Comparison of ENCODE assay signal across 28 cellular contexts in the genomic region with DNA sequence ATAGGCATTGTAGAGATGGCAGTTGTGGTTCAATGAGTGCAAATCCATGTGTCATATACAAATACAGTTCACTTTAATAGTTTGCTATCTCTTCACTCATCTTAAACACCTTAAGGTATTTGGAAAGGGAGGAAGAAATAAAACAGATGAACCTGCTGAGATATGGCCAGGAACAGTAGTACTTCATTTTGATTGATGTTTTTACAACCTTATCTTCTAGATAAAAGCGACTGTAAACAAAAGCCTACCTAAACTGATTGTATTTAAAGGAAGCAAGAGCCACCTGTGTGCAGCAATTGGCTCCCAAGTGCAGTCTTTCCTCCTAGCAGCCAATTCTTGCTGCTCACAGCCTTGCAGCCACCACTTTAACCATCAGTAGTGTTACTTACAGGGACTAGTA.
DNase-seq lines count a peak whose midpoint lies in the region; ATAC-seq and TF ChIP-seq lines count a peak whose summit lies in the region.
"Had no signal": no experiment of that assay in that cellular context is flagged by ENCODE, and none has a peak within 500 bp of the region (broad histone marks: within the 10 kb centered on the region; RNA-seq: fewer than 3 reads in every experiment).

No MANE protein-coding gene starts in this region.

- H3K4me1 Mint-ChIP-seq in type B pancreatic cell (ENCODE audit: unreplicated experiment) (peaks cover 22% of the 10 kb centered on the region), osteocyte (ENCODE audit: unreplicated experiment) (peaks cover 19% of the 10 kb centered on the region), MCF 10A (ENCODE audit: insufficient read depth, unreplicated experiment) (no peaks in the 10 kb centered on the region)
- H3K4me1 Mint-ChIP-seq in effector memory CD8-positive, alpha-beta T cell (ENCODE audit: low read depth in 2 of 2) = no peaks in the 10 kb centered on the region
- H3K4me1 Mint-ChIP-seq: activated CD4-positive, alpha-beta T cell treated with anti-CD3 and anti-CD28 coated beads, Interleukin-2, amount 10 ng/mL, durations not matched to agents 7 days and 5 days; CD4-positive, CD25-positive, alpha-beta regulatory T cell; T-cell had no signal

- H3K4me3 ChIP-seq in Panc1 (ENCODE audit: low read depth in 2 of 2, low read length in 2 of 2) = no peak overlapping the region
- H3K4me3 ChIP-seq: ascending aorta, coronary artery, right atrium auricular region had no signal

- peak overlapping the region; percentile 12; the same call in 1 of the 2 replicates for H3K27ac ChIP-seq in Panc1 (ENCODE audit: low read length)
- H3K27ac ChIP-seq: ascending aorta, coronary artery, epithelial cell of prostate, KMS-11, parathyroid adenoma, right atrium auricular region had no signal

- no peaks in the 10 kb centered on the region for H3K27me3 ChIP-seq in Panc1 (ENCODE audit: control insufficient read depth, insufficient read depth, low read length)
- H3K27me3 ChIP-seq: ascending aorta, right atrium auricular region had no signal

- H3K36me3 Mint-ChIP-seq in type B pancreatic cell = peaks cover 20% of the 10 kb centered on the region
- H3K36me3 Mint-ChIP-seq in osteocyte (ENCODE audit: unreplicated experiment) = peaks cover 11% of the 10 kb centered on the region
- H3K36me3 Mint-ChIP-seq in effector memory CD8-positive, alpha-beta T cell (ENCODE audit: insufficient read depth) = no peaks in the 10 kb centered on the region
- no peaks in the 10 kb centered on the region for H3K36me3 Mint-ChIP-seq in MCF 10A (ENCODE audit: insufficient read depth, unreplicated experiment)

- H3K27ac Mint-ChIP-seq in type B pancreatic cell (no peak overlapping the region), osteocyte (ENCODE audit: unreplicated experiment) (no peak overlapping the region), MCF 10A (ENCODE audit: low read depth, unreplicated experiment) (no peak overlapping the region)
- H3K27ac Mint-ChIP-seq in effector memory CD8-positive, alpha-beta T cell = no peak overlapping the region
- H3K27ac Mint-ChIP-seq: activated CD4-positive, alpha-beta T cell treated with anti-CD3 and anti-CD28 coated beads, Interleukin-2, amount 10 ng/mL, durations not matched to agents 7 days and 5 days; activated naive CD8-positive, alpha-beta T cell; CD4-positive, CD25-positive, alpha-beta regulatory T cell; T-cell; WTC11 had no signal

- H3K27me3 Mint-ChIP-seq in type B pancreatic cell = peaks cover 3% of the 10 kb centered on the region
- no peaks in the 10 kb centered on the region for H3K27me3 Mint-ChIP-seq in osteocyte (ENCODE audit: unreplicated experiment)
- H3K27me3 Mint-ChIP-seq in effector memory CD8-positive, alpha-beta T cell = no peaks in the 10 kb centered on the region
- no peaks in the 10 kb centered on the region for H3K27me3 Mint-ChIP-seq in MCF 10A (ENCODE audit: insufficient read depth, unreplicated experiment)
- H3K27me3 Mint-ChIP-seq: activated CD4-positive, alpha-beta T cell treated with anti-CD3 and anti-CD28 coated beads, Interleukin-2, amount 10 ng/mL, durations not matched to agents 7 days and 5 days; activated naive CD8-positive, alpha-beta T cell; CD4-positive, CD25-positive, alpha-beta regulatory T cell; T-cell had no signal

- peaks cover 3% of the 10 kb centered on the region; the same call in 1 of the 2 replicates for H3K4me1 ChIP-seq in Panc1 (ENCODE audit: control insufficient read depth, insufficient read depth, low read length)
- H3K4me1 ChIP-seq: parathyroid adenoma, right atrium auricular region had no signal

- H3K4me3 Mint-ChIP-seq in type B pancreatic cell (peak overlapping the region; percentile 32), osteocyte (ENCODE audit: unreplicated experiment) (no peak overlapping the region), MCF 10A (ENCODE audit: unreplicated experiment) (no peak overlapping the region)
- no peak overlapping the region for H3K4me3 Mint-ChIP-seq in effector memory CD8-positive, alpha-beta T cell
- H3K4me3 Mint-ChIP-seq: activated CD4-positive, alpha-beta T cell treated with anti-CD3 and anti-CD28 coated beads, Interleukin-2, amount 10 ng/mL, durations not matched to agents 7 days and 5 days; activated naive CD8-positive, alpha-beta T cell; CD4-positive, CD25-positive, alpha-beta regulatory T cell; T-cell; WTC11 had no signal

- ATAC-seq in Panc1 = peak; percentile 60; the same call in 1 of the 2 replicates
- ATAC-seq in effector memory CD8-positive, alpha-beta T cell (replicated peaks) = no peak
- ATAC-seq: left cardiac atrium, T-cell, WTC11 had no signal

- H3K36me3 ChIP-seq in Panc1 (ENCODE audit: control insufficient read depth, insufficient read depth, low read length) = no peaks in the 10 kb centered on the region
- H3K36me3 ChIP-seq: ascending aorta, right atrium auricular region had no signal

- BruUV-seq in Panc1 (replicated peaks; lab: Mats Ljungman, UMichigan) (no TSS peak), MCF 10A (replicated peaks; lab: Mats Ljungman, UMichigan) (no TSS peak)

- in situ Hi-C loops in Panc1 (cut with HindIII; ENCODE audit: low pct_unique_long_range_greater_than_20kb, low sequenced_read_pairs) = no loop called here

- no peaks in the 10 kb centered on the region for H3K9me3 ChIP-seq in Panc1 (ENCODE audit: control insufficient read depth, insufficient read depth, low read depth, low read length)
- H3K9me3 ChIP-seq: ascending aorta, right atrium auricular region had no signal

- H3K9me3 Mint-ChIP-seq in type B pancreatic cell (no peaks in the 10 kb centered on the region), osteocyte (ENCODE audit: unreplicated experiment) (no peaks in the 10 kb centered on the region), MCF 10A (ENCODE audit: unreplicated experiment) (no peaks in the 10 kb centered on the region)
- no peaks in the 10 kb centered on the region for H3K9me3 Mint-ChIP-seq in effector memory CD8-positive, alpha-beta T cell
- H3K9me3 Mint-ChIP-seq: activated CD4-positive, alpha-beta T cell treated with anti-CD3 and anti-CD28 coated beads, Interleukin-2, amount 10 ng/mL, durations not matched to agents 7 days and 5 days had no signal

- DNase-seq in NCI-H748 (lab: John Stamatoyannopoulos, UW; ENCODE audit: unreplicated experiment) (peak; percentile 27), NCI-H748 treated with DMSO at 0.1 percent for 48 hours (lab: John Stamatoyannopoulos, UW) (no peak), LoVo (ENCODE audit: low spot score) (peak; percentile 9), Panc1 (ENCODE audit: low read depth, low spot score) (no peak), type B pancreatic cell (ENCODE audit: extremely low spot score, unreplicated experiment) (no peak), osteocyte (ENCODE audit: extremely low spot score, unreplicated experiment) (no peak), MCF 10A (ENCODE audit: unreplicated experiment) (no peak)
- DNase-seq in effector memory CD8-positive, alpha-beta T cell = no peak
- DNase-seq: activated CD4-positive, alpha-beta T cell treated with anti-CD3 and anti-CD28 coated beads, Interleukin-2, amount 10 ng/mL, durations not matched to agents 7 days and 5 days; activated effector memory CD4-positive, alpha-beta T cell treated with anti-CD3 and anti-CD28 coated beads, Interleukin-2, amount 50 U/mL, for 16 hours; activated T-cell treated with anti-CD3 and anti-CD28 coated beads, Interleukin-2, amount 50 U/mL, for 1 hour; CD4-positive, CD25-positive, alpha-beta regulatory T cell; effector CD8-positive, alpha-beta T cell; hippocampal formation; left cardiac atrium; NCI-H187 treated with DMSO at 0.1 percent for 48 hours; NCI-H524; stimulated activated CD4-positive, alpha-beta T cell treated with anti-CD3 and anti-CD28 coated beads, Interleukin-1b, Interleukin-23, amount 100 ng/mL, for 48 hours; stimulated activated naive CD4-positive, alpha-beta T cell treated with Interleukin-2 at 50 U/mL for 16 hours; T-cell had no signal

- TF ChIP-seq CTCF in Panc1 (IDR thresholded peaks at IDR 0.05) = no peak
- no peak for TF ChIP-seq CTCF in type B pancreatic cell (conservative IDR thresholded peaks at IDR 0.05)
- no peak for TF ChIP-seq CTCF in osteocyte (IDR thresholded peaks at IDR 0.05)
- TF ChIP-seq CTCF in MCF 10A (IDR thresholded peaks at IDR 0.05; ENCODE audit: unreplicated experiment) = no peak

- POLR2A ChIA-PET in Panc1 (lab: Charles Lee) (interaction anchor here (0.6 kb wide), 1 partner anchor 196 kb away, joined by 3 read pairs; no protein-coding TSS in a partner anchor), MCF 10A (lab: Yijun Ruan, JAX) (no interaction called here)

- CTCF ChIA-PET in Panc1 (lab: Charles Lee) = no interaction called here
- CTCF ChIA-PET in MCF 10A (lab: Yijun Ruan, JAX) = no interaction called here

- intact Hi-C loops in Panc1 (cut with micrococcal nuclease; ENCODE audit: unreplicated experiment) = no loop called here
- intact Hi-C loops in MCF 10A (cut with micrococcal nuclease) = no loop called here

Comparison
In these comparisons a context has a peak if more than half of its experiments do, and no peak if none do; other contexts are left out.
1. DNase-seq: peak in NCI-H748 (single experiment) and LoVo (single experiment); none in NCI-H748 treated with DMSO at 0.1 percent for 48 hours (single experiment), Panc1 (single experiment), type B pancreatic cell (single experiment), osteocyte (single experiment), effector memory CD8-positive, alpha-beta T cell (0 of 3) and MCF 10A (single experiment).